ENCODE assay signal across 1 cellular context in the genomic region with DNA sequence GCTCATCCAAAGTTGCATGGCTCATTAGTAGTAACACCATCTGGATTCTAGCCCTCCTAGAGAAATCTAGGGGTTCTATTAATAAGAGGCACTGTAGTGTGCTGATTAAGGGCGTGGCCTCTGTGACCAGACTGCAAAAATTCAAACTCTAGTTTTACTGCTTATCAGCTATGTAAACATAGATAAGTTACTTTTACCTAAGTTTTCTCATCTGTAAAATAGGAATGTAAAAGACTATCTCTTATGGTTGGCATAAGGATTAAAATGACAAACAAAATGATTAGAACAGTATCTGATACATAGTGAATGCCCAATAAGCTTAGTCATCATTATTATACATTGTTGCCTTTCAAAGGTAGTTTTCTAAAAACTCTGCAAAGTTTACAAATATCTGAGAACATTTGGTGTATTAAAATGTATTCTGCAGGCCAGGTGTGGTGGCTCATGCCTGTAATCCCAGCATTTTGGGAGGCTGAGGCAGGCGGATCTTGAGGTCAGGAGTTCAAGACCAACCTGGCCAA.
TF ChIP-seq lines count a peak whose summit lies in the region.

No MANE protein-coding gene starts in this region.

TF ChIP-seq in HepG2, 621 proteins besides CTCF, POLR2A, EP300 and RAD21:
- no peak for TF ChIP-seq TP53 (CRISPR knock-in tag; conservative IDR thresholded peaks at IDR 0.05)
- TF ChIP-seq HNRNPUL1 (IDR thresholded peaks at IDR 0.05; ENCODE audit: low read depth, low read length): no peak
- no peak for TF ChIP-seq ZNF335 (CRISPR knock-in tag; IDR thresholded peaks at IDR 0.05)
- peak; percentile 91 for TF ChIP-seq MAFF (IDR thresholded peaks at IDR 0.05; ENCODE audit: low read depth, low read length)
- TF ChIP-seq TCF12 (IDR thresholded peaks at IDR 0.05): no peak
- no peak for TF ChIP-seq TCF12 (CRISPR knock-in tag; IDR thresholded peaks at IDR 0.05)
- TF ChIP-seq NFYB (CRISPR knock-in tag; IDR thresholded peaks at IDR 0.05): no peak
- TF ChIP-seq ZNF768 (CRISPR knock-in tag; IDR thresholded peaks at IDR 0.05): no peak
- TF ChIP-seq MAFK (conservative IDR thresholded peaks at IDR 0.05 in 1 of 2, IDR thresholded peaks at IDR 0.05 in 1 of 2; ENCODE audit: low read length in 2 of 2): peak; percentile 86 to 92
- TF ChIP-seq LCORL (IDR thresholded peaks at IDR 0.05): no peak
- no peak for TF ChIP-seq LCORL (CRISPR knock-in tag; IDR thresholded peaks at IDR 0.05)
- TF ChIP-seq ZBTB7B (CRISPR knock-in tag; IDR thresholded peaks at IDR 0.05): no peak
- no peak for TF ChIP-seq HNF4G (IDR thresholded peaks at IDR 0.05; ENCODE audit: borderline replicate concordance, low read depth, low read length)
- no peak for TF ChIP-seq HNF4G (CRISPR knock-in tag; IDR thresholded peaks at IDR 0.05; ENCODE audit: borderline replicate concordance, low read depth)
- no peak for TF ChIP-seq ZNF678 (CRISPR knock-in tag; IDR thresholded peaks at IDR 0.05)
